In the genomic region with DNA sequence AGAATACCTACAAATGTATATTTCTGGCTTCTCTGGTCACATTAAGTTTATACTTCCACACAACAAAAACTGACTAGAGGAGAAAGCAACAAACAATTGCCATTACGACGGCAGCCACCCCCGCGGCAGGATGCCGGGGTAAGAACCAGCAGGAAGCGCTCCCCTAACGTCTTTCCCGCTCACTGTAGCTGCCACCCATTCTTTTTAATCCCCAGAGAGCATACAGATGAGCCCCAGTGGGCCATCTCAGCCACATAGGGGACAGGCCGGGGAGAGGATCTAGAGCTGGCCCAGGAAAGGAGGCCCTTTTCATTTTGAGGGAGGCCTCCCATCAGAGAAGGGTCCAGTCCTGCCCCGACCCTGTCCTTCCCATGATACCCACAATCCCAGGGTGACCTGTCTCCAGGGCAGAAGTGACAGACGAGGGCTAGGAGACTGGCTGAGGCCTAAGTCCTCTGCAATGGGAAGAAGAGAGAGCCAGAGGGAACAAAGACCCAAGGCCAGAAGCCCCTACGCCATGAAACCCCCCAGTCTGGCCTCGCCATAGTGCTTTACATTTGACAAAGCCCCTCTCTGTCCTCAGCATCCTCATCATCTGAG, we compare ENCODE assay signal across 17 cellular contexts. TPM values are rescaled to one million over a fixed set of nuclear protein-coding genes. Genes with fewer than 3 reads are reported as not detected.
DNase-seq lines count a peak whose midpoint lies in the region; ATAC-seq and TF ChIP-seq lines count a peak whose summit lies in the region.
"Had no signal": no experiment of that assay in that cellular context is flagged by ENCODE, and none has a peak within 500 bp of the region (broad histone marks: within the 10 kb centered on the region; RNA-seq: fewer than 3 reads in every experiment).

No MANE protein-coding gene starts in this region.

- no peaks in the 10 kb centered on the region for H3K36me3 ChIP-seq in A673 (ENCODE audit: insufficient read depth, low read length, poor library complexity, severe bottlenecking)
- no peaks in the 10 kb centered on the region for H3K36me3 ChIP-seq in CD8-positive, alpha-beta memory T cell (ENCODE audit: insufficient read depth, low read length)
- H3K36me3 ChIP-seq: heart left ventricle had no signal

- CTCF ChIA-PET in A673 (lab: Charles Lee) = no interaction called here
- CTCF ChIA-PET in CD8-positive, alpha-beta memory T cell (lab: Charles Lee) = no interaction called here
- CTCF ChIA-PET in activated CD4-positive, alpha-beta memory T cell treated with anti-CD3 and anti-CD28 coated beads for 36 hours (lab: Charles Lee) = interaction anchor here (3.6 kb wide), 1 partner anchor 345 kb away, joined by 16 read pairs; no protein-coding TSS in a partner anchor

- H3K27ac Mint-ChIP-seq in CD8-positive, alpha-beta memory T cell = peak overlapping the region in 7 of 8 donors; percentile 25 to 85 (median 68)
- no peak overlapping the region for H3K27ac Mint-ChIP-seq in activated CD4-positive, alpha-beta memory T cell treated with anti-CD3 and anti-CD28 coated beads for 36 hours

- H3K4me1 ChIP-seq in A673 (ENCODE audit: insufficient read depth, low read length, poor library complexity, severe bottlenecking) = peaks cover 10% of the 10 kb centered on the region
- H3K4me1 ChIP-seq in CD8-positive, alpha-beta memory T cell (ENCODE audit: insufficient read depth, low read length) = no peaks in the 10 kb centered on the region

- H3K4me1 Mint-ChIP-seq in CD8-positive, alpha-beta memory T cell = peaks cover 6 to 10% (median 7%) of the 10 kb centered on the region in 3 donors
- peaks cover 23% of the 10 kb centered on the region for H3K4me1 Mint-ChIP-seq in activated CD4-positive, alpha-beta memory T cell treated with anti-CD3 and anti-CD28 coated beads for 36 hours (ENCODE audit: low read depth)

- no peaks in the 10 kb centered on the region for H3K9me3 Mint-ChIP-seq in CD8-positive, alpha-beta memory T cell
- no peaks in the 10 kb centered on the region for H3K9me3 Mint-ChIP-seq in activated CD4-positive, alpha-beta memory T cell treated with anti-CD3 and anti-CD28 coated beads for 36 hours
- H3K9me3 Mint-ChIP-seq: IgD-negative memory B cell had no signal

- intact Hi-C loops in A673 (cut with micrococcal nuclease; ENCODE audit: unreplicated experiment) = no loop called here
- intact Hi-C loops in activated CD4-positive, alpha-beta memory T cell treated with anti-CD3 and anti-CD28 coated beads for 36 hours (cut with micrococcal nuclease) = loop anchor here (2.0 kb wide), 2 partner anchors 20 to 346 kb away; partner anchors contain the start of gene CLN6

- no peak for ATAC-seq in left lobe of liver
- ATAC-seq in GM21717 (IDR thresholded peaks at IDR 0.05; ENCODE audit: unreplicated experiment) = no peak
- ATAC-seq in HG03354 (IDR thresholded peaks at IDR 0.05; ENCODE audit: poor library complexity, severe bottlenecking, unreplicated experiment) = no peak
- ATAC-seq: PC-3 had no signal

- DNase-seq in A673 (ENCODE audit: low spot score) (no peak), left lobe of liver (ENCODE audit: low spot score) (peak; percentile 39), H4 (ENCODE audit: low spot score) (no peak), COR-L47 (lab: John Stamatoyannopoulos, UW) (no peak)
- no peak for DNase-seq in CD8-positive, alpha-beta memory T cell
- DNase-seq in activated CD4-positive, alpha-beta memory T cell treated with anti-CD3 and anti-CD28 coated beads for 36 hours = peak; percentile 29
- DNase-seq: activated CD4-positive, CD25-positive, alpha-beta regulatory T cell treated with anti-CD3 and anti-CD28 coated beads, Interleukin-2, amount 50 U/mL, for 72 hours; AML-193; NCI-H1417 treated with DMSO at 0.1 percent for 48 hours; NCI-H345; PC-3; SW 1271; trophoblast cell had no signal

- no peaks in the 10 kb centered on the region for H3K36me3 Mint-ChIP-seq in CD8-positive, alpha-beta memory T cell
- H3K36me3 Mint-ChIP-seq in activated CD4-positive, alpha-beta memory T cell treated with anti-CD3 and anti-CD28 coated beads for 36 hours = no peaks in the 10 kb centered on the region

- no TSS peak for BruUV-seq in A673 (replicated peaks; lab: Mats Ljungman, UMichigan)

- H3K4me3 Mint-ChIP-seq in CD8-positive, alpha-beta memory T cell = no peak overlapping the region
- H3K4me3 Mint-ChIP-seq in activated CD4-positive, alpha-beta memory T cell treated with anti-CD3 and anti-CD28 coated beads for 36 hours = no peak overlapping the region

- no peak overlapping the region for H3K4me3 ChIP-seq in A673 (ENCODE audit: low read depth, low read length, poor library complexity, severe bottlenecking)
- H3K4me3 ChIP-seq in CD8-positive, alpha-beta memory T cell (ENCODE audit: low read length) = no peak overlapping the region
- H3K4me3 ChIP-seq: heart left ventricle had no signal

- H3K27me3 Mint-ChIP-seq in CD8-positive, alpha-beta memory T cell = no peaks in the 10 kb centered on the region
- no peaks in the 10 kb centered on the region for H3K27me3 Mint-ChIP-seq in activated CD4-positive, alpha-beta memory T cell treated with anti-CD3 and anti-CD28 coated beads for 36 hours
- H3K27me3 Mint-ChIP-seq: IgD-negative memory B cell had no signal

- H3K9me3 ChIP-seq in A673 (ENCODE audit: low read depth, low read length, poor library complexity, severe bottlenecking) = no peaks in the 10 kb centered on the region
- no peaks in the 10 kb centered on the region for H3K9me3 ChIP-seq in CD8-positive, alpha-beta memory T cell (ENCODE audit: low read length)
- H3K9me3 ChIP-seq: heart left ventricle had no signal

- peak overlapping the region; percentile 40 for H3K27ac ChIP-seq in A673 (ENCODE audit: low read depth, low read length, poor library complexity, severe bottlenecking)
- no peak overlapping the region for H3K27ac ChIP-seq in CD8-positive, alpha-beta memory T cell (ENCODE audit: low read depth, low read length)

- TF ChIP-seq CTCF in A673 (conservative IDR thresholded peaks at IDR 0.05; ENCODE audit: low read depth, low read length) = no peak

- POLR2A ChIA-PET in A673 (lab: Charles Lee; ENCODE audit: low non-redundant PET) = no interaction called here
- POLR2A ChIA-PET in CD8-positive, alpha-beta memory T cell (lab: Charles Lee) = no interaction called here
- POLR2A ChIA-PET in activated CD4-positive, alpha-beta memory T cell treated with anti-CD3 and anti-CD28 coated beads for 36 hours (lab: Charles Lee) = interaction anchor here (1.1 kb wide), 1 partner anchor 21 kb away, joined by 4 read pairs; the partner anchor contains the start of gene CLN6

- H3K27me3 ChIP-seq in A673 (replicated peaks; ENCODE audit: insufficient read depth, low read depth, low read length, poor library complexity) = no peaks in the 10 kb centered on the region
- H3K27me3 ChIP-seq in CD8-positive, alpha-beta memory T cell (ENCODE audit: insufficient read depth, low read length, poor library complexity, severe bottlenecking) = no peaks in the 10 kb centered on the region
- H3K27me3 ChIP-seq: heart left ventricle had no signal

RNA-seq across cellular contexts. Expression of gene CALML4, which starts 3.6 kb away (rescaled TPM):
- total RNA-seq in A673 (2021) = 9.1 and 13.8 TPM in 2 replicates
- total RNA-seq in CD8-positive, alpha-beta memory T cell = 1 to 10 TPM; 4.9 to 6.4 TPM
- polyA plus RNA-seq in CD8-positive, alpha-beta memory T cell = 0.40 TPM
- 1 to 10 TPM; 5.3 to 7.0 TPM for total RNA-seq in activated CD4-positive, alpha-beta memory T cell treated with anti-CD3 and anti-CD28 coated beads for 36 hours
- 6.8 TPM for total RNA-seq in left lobe of liver
- total RNA-seq in H4 (2014; rRNA removed; shearing (Covaris generic)) = 0.58 and 1.7 TPM in 2 replicates

RNA-seq across cellular contexts. Expression of gene CLN6, which starts 20.8 kb away (rescaled TPM):
- total RNA-seq in A673 (2021) (75.4 and 84.7 TPM in 2 replicates), left lobe of liver (12.2 TPM)
- 10 to 100 TPM; 69.1 to 73.8 TPM for total RNA-seq in CD8-positive, alpha-beta memory T cell
- polyA plus RNA-seq in CD8-positive, alpha-beta memory T cell = 2.3 TPM
- total RNA-seq in activated CD4-positive, alpha-beta memory T cell treated with anti-CD3 and anti-CD28 coated beads for 36 hours = 10 to 100 TPM; 32.9 to 34.2 TPM
- 21.9 and 30.6 TPM in 2 replicates for total RNA-seq in H4 (2014; rRNA removed; shearing (Covaris generic))

Comparison
In these comparisons a context has a peak if more than half of its experiments do, and no peak if none do; other contexts are left out.
1. DNase-seq: peak in activated CD4-positive, alpha-beta memory T cell treated with anti-CD3 and anti-CD28 coated beads for 36 hours (single experiment) and left lobe of liver (single experiment); none in A673 (single experiment), CD8-positive, alpha-beta memory T cell (0 of 5), H4 (single experiment) and COR-L47 (single experiment).